ENCODE assay signal across 1 cellular context in the genomic region with DNA sequence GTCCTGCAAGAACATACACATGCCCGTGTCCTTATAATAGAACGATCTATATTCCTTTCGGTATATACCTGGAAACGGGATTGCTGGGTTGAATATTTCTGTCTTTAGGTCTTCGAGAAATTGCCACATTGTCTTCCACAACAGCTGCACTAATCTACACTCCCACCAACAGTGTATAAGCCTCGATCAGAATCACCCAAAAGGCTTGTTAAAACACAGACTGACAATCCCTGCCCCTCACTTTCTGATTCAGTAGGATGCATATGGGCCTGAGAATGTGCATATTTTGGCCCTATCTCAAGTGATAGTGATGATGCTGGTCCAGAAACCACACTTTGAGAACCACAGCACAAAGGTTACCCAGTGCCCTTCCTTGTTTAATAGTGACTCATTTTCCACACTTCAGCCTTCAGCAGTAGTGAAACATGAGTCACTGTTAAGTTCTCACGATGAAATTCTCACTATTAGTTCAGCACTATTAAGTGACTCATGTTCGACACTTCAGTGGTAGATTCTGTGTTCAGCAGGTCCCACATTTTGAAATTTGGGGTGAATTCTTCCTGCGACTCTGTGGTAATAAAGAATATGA.
TF ChIP-seq lines count a peak whose summit lies in the region.

No MANE protein-coding gene starts in this region.

TF ChIP-seq in GM12878, 131 proteins besides CTCF, POLR2A, EP300 and RAD21 (continued from another document):
- TF ChIP-seq, protein P1, sequence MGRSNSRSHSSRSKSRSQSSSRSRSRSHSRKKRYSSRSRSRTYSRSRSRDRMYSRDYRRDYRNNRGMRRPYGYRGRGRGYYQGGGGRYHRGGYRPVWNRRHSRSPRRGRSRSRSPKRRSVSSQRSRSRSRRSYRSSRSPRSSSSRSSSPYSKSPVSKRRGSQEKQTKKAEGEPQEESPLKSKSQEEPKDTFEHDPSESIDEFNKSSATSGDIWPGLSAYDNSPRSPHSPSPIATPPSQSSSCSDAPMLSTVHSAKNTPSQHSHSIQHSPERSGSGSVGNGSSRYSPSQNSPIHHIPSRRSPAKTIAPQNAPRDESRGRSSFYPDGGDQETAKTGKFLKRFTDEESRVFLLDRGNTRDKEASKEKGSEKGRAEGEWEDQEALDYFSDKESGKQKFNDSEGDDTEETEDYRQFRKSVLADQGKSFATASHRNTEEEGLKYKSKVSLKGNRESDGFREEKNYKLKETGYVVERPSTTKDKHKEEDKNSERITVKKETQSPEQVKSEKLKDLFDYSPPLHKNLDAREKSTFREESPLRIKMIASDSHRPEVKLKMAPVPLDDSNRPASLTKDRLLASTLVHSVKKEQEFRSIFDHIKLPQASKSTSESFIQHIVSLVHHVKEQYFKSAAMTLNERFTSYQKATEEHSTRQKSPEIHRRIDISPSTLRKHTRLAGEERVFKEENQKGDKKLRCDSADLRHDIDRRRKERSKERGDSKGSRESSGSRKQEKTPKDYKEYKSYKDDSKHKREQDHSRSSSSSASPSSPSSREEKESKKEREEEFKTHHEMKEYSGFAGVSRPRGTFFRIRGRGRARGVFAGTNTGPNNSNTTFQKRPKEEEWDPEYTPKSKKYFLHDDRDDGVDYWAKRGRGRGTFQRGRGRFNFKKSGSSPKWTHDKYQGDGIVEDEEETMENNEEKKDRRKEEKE (IDR thresholded peaks at IDR 0.05): no peak
- TF ChIP-seq GATAD2B (conservative IDR thresholded peaks at IDR 0.05; ENCODE audit: low read depth) (peak; percentile 65; the same call in 1 of the 2 replicates), NR2C1 (IDR thresholded peaks at IDR 0.05) (no peak), ZSCAN29 (IDR thresholded peaks at IDR 0.05) (no peak), HDAC6 (IDR thresholded peaks at IDR 0.05; ENCODE audit: unreplicated experiment) (no peak), YY1 (IDR thresholded peaks at IDR 0.05; ENCODE audit: low read depth, low read length) (no peak)
- TF ChIP-seq, protein P2, sequence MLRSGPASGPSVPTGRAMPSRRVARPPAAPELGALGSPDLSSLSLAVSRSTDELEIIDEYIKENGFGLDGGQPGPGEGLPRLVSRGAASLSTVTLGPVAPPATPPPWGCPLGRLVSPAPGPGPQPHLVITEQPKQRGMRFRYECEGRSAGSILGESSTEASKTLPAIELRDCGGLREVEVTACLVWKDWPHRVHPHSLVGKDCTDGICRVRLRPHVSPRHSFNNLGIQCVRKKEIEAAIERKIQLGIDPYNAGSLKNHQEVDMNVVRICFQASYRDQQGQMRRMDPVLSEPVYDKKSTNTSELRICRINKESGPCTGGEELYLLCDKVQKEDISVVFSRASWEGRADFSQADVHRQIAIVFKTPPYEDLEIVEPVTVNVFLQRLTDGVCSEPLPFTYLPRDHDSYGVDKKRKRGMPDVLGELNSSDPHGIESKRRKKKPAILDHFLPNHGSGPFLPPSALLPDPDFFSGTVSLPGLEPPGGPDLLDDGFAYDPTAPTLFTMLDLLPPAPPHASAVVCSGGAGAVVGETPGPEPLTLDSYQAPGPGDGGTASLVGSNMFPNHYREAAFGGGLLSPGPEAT (IDR thresholded peaks at IDR 0.05; ENCODE audit: low read depth): peak; percentile 67; the same call in 1 of the 2 replicates
- TF ChIP-seq, protein P3, sequence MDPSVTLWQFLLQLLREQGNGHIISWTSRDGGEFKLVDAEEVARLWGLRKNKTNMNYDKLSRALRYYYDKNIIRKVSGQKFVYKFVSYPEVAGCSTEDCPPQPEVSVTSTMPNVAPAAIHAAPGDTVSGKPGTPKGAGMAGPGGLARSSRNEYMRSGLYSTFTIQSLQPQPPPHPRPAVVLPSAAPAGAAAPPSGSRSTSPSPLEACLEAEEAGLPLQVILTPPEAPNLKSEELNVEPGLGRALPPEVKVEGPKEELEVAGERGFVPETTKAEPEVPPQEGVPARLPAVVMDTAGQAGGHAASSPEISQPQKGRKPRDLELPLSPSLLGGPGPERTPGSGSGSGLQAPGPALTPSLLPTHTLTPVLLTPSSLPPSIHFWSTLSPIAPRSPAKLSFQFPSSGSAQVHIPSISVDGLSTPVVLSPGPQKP (IDR thresholded peaks at IDR 0.05; ENCODE audit: low read depth, low read length): no peak
